In the genomic region with DNA sequence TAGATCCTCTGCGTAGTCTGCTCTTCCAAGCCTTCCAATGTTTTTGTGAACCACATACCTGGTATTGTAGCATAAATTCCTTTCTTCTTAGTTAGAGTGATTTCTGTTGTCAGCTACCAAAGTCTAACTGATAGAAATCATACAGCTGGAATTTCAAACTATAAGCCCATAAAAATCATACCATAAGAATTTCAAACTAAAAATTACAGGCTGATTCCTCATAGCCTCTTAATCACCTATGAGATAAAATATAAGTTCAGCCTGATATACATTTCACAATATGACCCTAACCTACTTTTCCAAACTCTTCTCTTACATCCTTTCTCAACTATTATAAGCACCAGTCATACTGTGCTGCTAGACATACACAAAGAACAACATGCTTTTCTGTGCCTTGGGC, we compare ENCODE assay signal across 17 cellular contexts.
A peak's percentile ranks its signal among the peaks of the same experiment; 100 is the strongest.
DNase-seq lines count a peak whose midpoint lies in the region; ATAC-seq, FAIRE-seq and TF ChIP-seq lines count a peak whose summit lies in the region.
"Had no signal": no experiment of that assay in that cellular context is flagged by ENCODE, and none has a peak within 500 bp of the region (broad histone marks: within the 10 kb centered on the region; RNA-seq: fewer than 3 reads in every experiment).

No MANE protein-coding gene starts in this region.

- H3K36me3 Mint-ChIP-seq in astrocyte (ENCODE audit: low read depth, unreplicated experiment): no peaks in the 10 kb centered on the region

- H3K23ac ChIP-seq in mesendoderm (ENCODE audit: low read length): no peak overlapping the region

- H2AFZ ChIP-seq in astrocyte (ENCODE audit: low read depth, low read length): no peak overlapping the region

- H3K56ac ChIP-seq in mesendoderm (ENCODE audit: low read length): no peak overlapping the region

- H3K4ac ChIP-seq in mesendoderm (ENCODE audit: low read depth, low read length): no peak overlapping the region

- no peak overlapping the region for H4K5ac ChIP-seq in mesendoderm (ENCODE audit: low read length)

- H3K27me3 Mint-ChIP-seq in astrocyte (ENCODE audit: low read depth, unreplicated experiment): no peaks in the 10 kb centered on the region

- peak overlapping the region; percentile 86 for H4K8ac ChIP-seq in mesendoderm (ENCODE audit: low read depth, low read length)

- no peak overlapping the region for H3K4me3 Mint-ChIP-seq in astrocyte (ENCODE audit: unreplicated experiment)

- DNase-seq in ELR (ENCODE audit: low read depth) (peak; percentile 69), HT1080 (ENCODE audit: low read depth) (peak; percentile 5), astrocyte (ENCODE audit: low read depth) (peak; percentile 20), mesendoderm (no peak)
- DNase-seq: Caco-2, NCI-H187 treated with DMSO at 0.1 percent for 48 hours, NCI-H2171, NCI-H510A had no signal

- peaks cover 1% of the 10 kb centered on the region for H3K9me3 Mint-ChIP-seq in astrocyte (ENCODE audit: unreplicated experiment)

- no CpG with 5 or more reads among the region's 1 CpG for WGBS in mesendoderm (ENCODE audit: extremely low coverage, insufficient coverage, low lambda C conversion rate)

- H2AK5ac ChIP-seq in mesendoderm (ENCODE audit: low read length): no peak overlapping the region

- no peak overlapping the region for H2BK15ac ChIP-seq in mesendoderm (replicated peaks; ENCODE audit: low read depth)

- H3K4me3 ChIP-seq in astrocyte (ENCODE audit: insufficient read depth, low read depth, low read length) (no peak overlapping the region), mesendoderm (ENCODE audit: low read length) (no peak overlapping the region)
- H3K4me3 ChIP-seq: A549, HAP-1, SJSA1 had no signal

- no peak overlapping the region for H2BK120ac ChIP-seq in mesendoderm (ENCODE audit: low read depth, low read length)

- H3K27ac Mint-ChIP-seq in astrocyte (ENCODE audit: unreplicated experiment): peak overlapping the region; percentile 99

- H3K4me1 ChIP-seq in astrocyte (ENCODE audit: insufficient read depth, low read length) (no peaks in the 10 kb centered on the region), mesendoderm (ENCODE audit: control insufficient read depth, low read depth, low read length) (peaks cover 4% of the 10 kb centered on the region)
- H3K4me1 ChIP-seq: HAP-1 had no signal

- H3K27ac ChIP-seq in astrocyte (ENCODE audit: low read depth, low read length) (no peak overlapping the region), mesendoderm (ENCODE audit: low read depth, low read length) (no peak overlapping the region)
- H3K27ac ChIP-seq: RWPE1, SJSA1 had no signal

- TF ChIP-seq CTCF in astrocyte (IDR thresholded peaks at IDR 0.05; ENCODE audit: insufficient read depth, low read depth, low read length): no peak

- no peaks in the 10 kb centered on the region for H3K36me3 ChIP-seq in astrocyte (ENCODE audit: insufficient read depth, low read length)
- no peaks in the 10 kb centered on the region for H3K36me3 ChIP-seq in mesendoderm (ENCODE audit: control insufficient read depth, insufficient read depth, low read length)
- H3K36me3 ChIP-seq: HAP-1, SJSA1 had no signal

- no peaks in the 10 kb centered on the region for H3K27me3 ChIP-seq in astrocyte (ENCODE audit: insufficient read depth, low read length)
- no peaks in the 10 kb centered on the region for H3K27me3 ChIP-seq in mesendoderm (ENCODE audit: insufficient read depth, low read length, poor library complexity)
- H3K27me3 ChIP-seq: SJSA1 had no signal

- H3K9me3 ChIP-seq in astrocyte (ENCODE audit: insufficient read depth, low read depth, low read length): peaks cover 4% of the 10 kb centered on the region
- H3K9me3 ChIP-seq: A549, HAP-1, SJSA1 had no signal

- H3K9ac ChIP-seq in astrocyte (ENCODE audit: low read length) (no peak overlapping the region), mesendoderm (ENCODE audit: low read length) (no peak overlapping the region)

- H2BK5ac ChIP-seq in mesendoderm (ENCODE audit: low read length): no peak overlapping the region

- no peaks in the 10 kb centered on the region for H4K20me1 ChIP-seq in astrocyte (ENCODE audit: insufficient read depth, low read length)

- peaks cover 41% of the 10 kb centered on the region for H3K4me1 Mint-ChIP-seq in astrocyte (ENCODE audit: low read depth, unreplicated experiment)

- H3K79me1 ChIP-seq in mesendoderm (ENCODE audit: low read length): no peaks in the 10 kb centered on the region

- peak; percentile 9 for FAIRE-seq in astrocyte (lab: Jason Lieb, UNC)
- FAIRE-seq: A549, GM18507, HepG2 had no signal

- ATAC-seq in HG03469 (IDR thresholded peaks at IDR 0.05; ENCODE audit: unreplicated experiment): no peak
- ATAC-seq in HG03039 (IDR thresholded peaks at IDR 0.05; ENCODE audit: unreplicated experiment): no peak
- no peak for ATAC-seq in HG03135 (IDR thresholded peaks at IDR 0.05; ENCODE audit: unreplicated experiment)
- ATAC-seq: A549, HepG2 had no signal

- no peak overlapping the region for H3K4me2 ChIP-seq in astrocyte (ENCODE audit: low read length)
- H3K4me2 ChIP-seq in mesendoderm (ENCODE audit: low read length): no peak overlapping the region
- H3K4me2 ChIP-seq: A549 had no signal

- no peaks in the 10 kb centered on the region for H3K79me2 ChIP-seq in astrocyte (ENCODE audit: insufficient read depth, low read length)
- no peaks in the 10 kb centered on the region for H3K79me2 ChIP-seq in mesendoderm (ENCODE audit: control insufficient read depth, insufficient read depth, low read length)

- peak overlapping the region; percentile 60 for H3K18ac ChIP-seq in mesendoderm (ENCODE audit: low read length)
